Comparison of ENCODE assay signal across 5 cellular contexts in the genomic region with DNA sequence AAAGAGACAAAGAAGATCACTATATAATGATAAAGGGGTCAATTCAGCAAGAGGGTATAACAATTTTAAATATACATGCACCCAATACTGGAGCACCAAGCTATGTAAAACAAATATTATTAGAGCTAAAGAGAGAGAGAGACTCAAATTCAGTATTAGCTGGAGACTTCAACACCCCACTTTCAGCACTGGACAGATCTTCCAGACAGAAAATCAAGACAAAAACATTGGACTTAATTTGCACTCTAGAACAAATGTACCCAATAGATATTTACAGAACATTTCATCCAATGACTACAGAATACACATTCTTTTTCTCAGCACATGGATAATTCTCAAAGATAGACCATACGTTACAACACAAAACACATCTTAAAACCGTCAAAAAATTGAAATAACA.
"Had no signal": no experiment of that assay in that cellular context is flagged by ENCODE, and none has a peak within 500 bp of the region (broad histone marks: within the 10 kb centered on the region; RNA-seq: fewer than 3 reads in every experiment).

No MANE protein-coding gene starts in this region.

- ATAC-seq: K562 had no signal

- H3K4me3 ChIP-seq: GM23248, K562 had no signal

- H3K27ac ChIP-seq: GM23248 had no signal

- H2AFZ ChIP-seq: GM23248 had no signal

- DNase-seq: GM23248, H9, HCEC 1CT, KG1 had no signal

- H3K9ac ChIP-seq: GM23248 had no signal
